ENCODE assay signal across 9 cellular contexts in genomic region chr16:76278976-76279375, GRCh38. TPM values are rescaled to one million over a fixed set of nuclear protein-coding genes. Genes with fewer than 3 reads are reported as not detected.
DNase-seq lines count a peak whose midpoint lies in the region; ATAC-seq and TF ChIP-seq lines count a peak whose summit lies in the region.
"Had no signal": no experiment of that assay in that cellular context is flagged by ENCODE, and none has a peak within 500 bp of the region (broad histone marks: within the 10 kb centered on the region; RNA-seq: fewer than 3 reads in every experiment).

No MANE protein-coding gene starts in this region.

- no peak overlapping the region for H3K27ac ChIP-seq in AG04450 (ENCODE audit: low read depth, low read length)
- H3K27ac ChIP-seq in osteoblast (ENCODE audit: low read depth, low read length) = no peak overlapping the region
- H3K27ac ChIP-seq in stomach = no peak overlapping the region

- CTCF ChIA-PET in AG04450 (lab: Charles Lee) = interaction anchor here (0.7 to 1.1 kb wide), 4 partner anchors 9 to 892 kb away, joined by 4 to 6 read pairs (median 4); no protein-coding TSS in a partner anchor

- DNase-seq in AG04450 (ENCODE audit: low read depth, low spot score) = no peak
- DNase-seq in H7 = peak; percentile 17
- DNase-seq in NCI-H82 (lab: John Stamatoyannopoulos, UW) = peak; percentile 74
- DNase-seq in fibroblast of the aortic adventitia (ENCODE audit: low read depth) = peak; percentile 63
- DNase-seq in osteoblast (ENCODE audit: insufficient read length, low spot score, missing footprints) = no peak
- no peak for DNase-seq in stomach
- DNase-seq in NCI-H2196 treated with DMSO at 0.1 percent for 48 hours (lab: John Stamatoyannopoulos, UW; ENCODE audit: unreplicated experiment) = no peak

- no peaks in the 10 kb centered on the region for H3K27me3 ChIP-seq in AG04450 (ENCODE audit: control insufficient read depth, insufficient read depth, low read length)
- peaks cover 12% of the 10 kb centered on the region for H3K27me3 ChIP-seq in H7 (ENCODE audit: control insufficient read depth, insufficient read depth, low read length)
- no peaks in the 10 kb centered on the region for H3K27me3 ChIP-seq in osteoblast (ENCODE audit: insufficient read depth, low read length)
- peaks cover 0 to 9% (median 0%) of the 10 kb centered on the region in 3 donors for H3K27me3 ChIP-seq in stomach

- no peaks in the 10 kb centered on the region for H3K36me3 ChIP-seq in H7 (replicated peaks; ENCODE audit: control insufficient read depth, insufficient read depth, low read length)
- H3K36me3 ChIP-seq in osteoblast (ENCODE audit: insufficient read depth, low read length) = no peaks in the 10 kb centered on the region
- no peaks in the 10 kb centered on the region for H3K36me3 ChIP-seq in stomach

- H2AFZ ChIP-seq in osteoblast (ENCODE audit: low read length) = no peak overlapping the region

- no peak for ATAC-seq in GM21447 (IDR thresholded peaks at IDR 0.05; ENCODE audit: unreplicated experiment)

- no peak for TF ChIP-seq POLR2A in stomach (IDR thresholded peaks at IDR 0.05)

- TF ChIP-seq EP300 in stomach (IDR thresholded peaks at IDR 0.05) = no peak

- no peaks in the 10 kb centered on the region for H3K79me2 ChIP-seq in osteoblast (ENCODE audit: insufficient read depth, low read length)

- intact Hi-C loops in stomach (cut with DNase I; ENCODE audit: low total_unique reads) = no loop called here

- no peak overlapping the region for H3K4me2 ChIP-seq in osteoblast (ENCODE audit: insufficient read depth, low read length)

- no peaks in the 10 kb centered on the region for H3K4me1 ChIP-seq in osteoblast (ENCODE audit: insufficient read depth, low read length)
- H3K4me1 ChIP-seq in stomach = no peaks in the 10 kb centered on the region

- no peak overlapping the region for H3K4me3 ChIP-seq in AG04450 (ENCODE audit: low read depth, low read length)
- no peak overlapping the region for H3K4me3 ChIP-seq in H7 (ENCODE audit: insufficient read depth, low read depth, low read length)
- no peak overlapping the region for H3K4me3 ChIP-seq in fibroblast of the aortic adventitia (ENCODE audit: low read depth, low read length)
- H3K4me3 ChIP-seq in osteoblast (ENCODE audit: insufficient read depth, low read length) = no peak overlapping the region
- no peak overlapping the region for H3K4me3 ChIP-seq in stomach

- H4K20me1 ChIP-seq in osteoblast (ENCODE audit: insufficient read depth, low read length) = no peaks in the 10 kb centered on the region

- no peaks in the 10 kb centered on the region for H3K9me3 ChIP-seq in AG04450 (ENCODE audit: control insufficient read depth, insufficient read depth, low read length)
- H3K9me3 ChIP-seq in osteoblast (ENCODE audit: low read depth, low read length) = no peaks in the 10 kb centered on the region
- no peaks in the 10 kb centered on the region for H3K9me3 ChIP-seq in stomach

- POLR2A ChIA-PET in AG04450 (lab: Yijun Ruan, JAX) = no interaction called here

- TF ChIP-seq CTCF in AG04450 (IDR thresholded peaks at IDR 0.05; ENCODE audit: low read depth, low read length) = peak; percentile 27; the same call in 1 of the 2 replicates
- TF ChIP-seq CTCF in fibroblast of the aortic adventitia (IDR thresholded peaks at IDR 0.05; ENCODE audit: insufficient read depth, low read length) = peak; percentile 39
- no peak for TF ChIP-seq CTCF in osteoblast (IDR thresholded peaks at IDR 0.05; ENCODE audit: extremely low read depth, low read depth, low read length)
- TF ChIP-seq CTCF in stomach (IDR thresholded peaks at IDR 0.05) = no peak

RNA-seq across cellular contexts. Expression of gene CNTNAP4, which starts 1.8 kb away (rescaled TPM):
- polyA plus RNA-seq in AG04450 (2011; rRNA removed) (not detected in 2 replicates), stomach (not detected)
- not detected in 2 replicates for polyA minus RNA-seq in AG04450 (2011; rRNA and poly(A)+ RNA removed)
- total RNA-seq in H7 (2014; rRNA removed; shearing (Covaris generic)) = 0.03 TPM in 1 of 2 replicates, not detected in the other
- total RNA-seq in fibroblast of the aortic adventitia (ENCODE audit: low replicate concordance) (0.49 and 2.4 TPM in 2 replicates), osteoblast (under 0.01 TPM in 2 replicates), stomach (1 to 10 TPM in 1 of 5 donors, not detected in 4; 1.3 TPM)
- polyA plus RNA-seq: IgD-negative memory B cell had no signal

Comparison
In these comparisons a context has a peak if more than half of its experiments do, and no peak if none do; other contexts are left out.
1. DNase-seq: peak in H7 (single experiment), NCI-H82 (single experiment) and fibroblast of the aortic adventitia (single experiment); none in AG04450 (single experiment), osteoblast (single experiment), stomach (single experiment) and NCI-H2196 treated with DMSO at 0.1 percent for 48 hours (single experiment).
2. CTCF ChIP-seq: peak in AG04450 (single experiment) and fibroblast of the aortic adventitia (single experiment); none in osteoblast (single experiment) and stomach (0 of 7).